19 cellular contexts compared by ENCODE assay signal in the genomic region with DNA sequence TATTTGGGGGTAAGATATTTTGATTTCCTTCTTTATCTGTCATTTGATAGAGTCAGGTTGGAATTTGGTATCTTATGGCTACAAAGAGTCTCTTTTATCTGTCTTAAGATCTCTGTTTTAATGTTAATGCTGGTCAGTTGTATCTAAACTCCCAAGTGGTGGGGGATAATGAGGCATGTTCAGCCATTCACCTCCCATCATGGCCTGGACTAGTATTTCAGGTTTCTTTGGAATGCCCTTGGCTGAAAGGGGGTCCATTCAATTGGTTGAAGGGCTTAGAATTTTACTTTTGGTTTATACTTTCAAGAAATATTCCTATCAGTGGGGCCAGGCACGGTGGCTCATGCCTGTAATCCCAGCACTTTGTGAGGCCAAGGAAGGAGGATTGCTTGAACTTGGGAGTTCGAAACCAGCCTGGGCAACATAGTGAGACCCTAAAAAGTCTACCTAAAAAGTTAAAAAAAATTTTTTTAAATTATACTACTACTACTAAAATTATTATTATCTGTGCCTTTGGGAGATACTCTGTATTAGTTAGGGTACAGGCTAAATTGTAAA. TPM values are rescaled to one million over a fixed set of nuclear protein-coding genes. Genes with fewer than 3 reads are reported as not detected.
DNase-seq lines count a peak whose midpoint lies in the region; ATAC-seq, FAIRE-seq and TF ChIP-seq lines count a peak whose summit lies in the region.
"Had no signal": no experiment of that assay in that cellular context is flagged by ENCODE, and none has a peak within 500 bp of the region (broad histone marks: within the 10 kb centered on the region; RNA-seq: fewer than 3 reads in every experiment).

No MANE protein-coding gene starts in this region.

- dilution Hi-C loops in endothelial cell of umbilical vein (cut with MboI; ENCODE audit: extremely low pct_ligation_motif_present, low sequenced_read_pairs) = no loop called here

- no peak overlapping the region for H2AFZ ChIP-seq in endothelial cell of umbilical vein (ENCODE audit: low read depth, low read length)

- BruUV-seq in endothelial cell of umbilical vein (replicated peaks; lab: Mats Ljungman, UMichigan) = no TSS peak

- TF ChIP-seq POLR2A in endothelial cell of umbilical vein (IDR thresholded peaks at IDR 0.05; ENCODE audit: low read depth, low read length) (no peak), gastrocnemius medialis (IDR thresholded peaks at IDR 0.05) (no peak)

- peaks cover 16% of the 10 kb centered on the region for H3K79me2 ChIP-seq in endothelial cell of umbilical vein (ENCODE audit: control insufficient read depth, insufficient read depth, low read length)

- peak overlapping the region; percentile 15 to 52 for H3K4me3 Mint-ChIP-seq in activated T-cell treated with anti-CD3 and anti-CD28 coated beads, Interleukin-2, amount 50 U/mL, for 72 hours
- H3K4me3 Mint-ChIP-seq in activated CD4-positive, alpha-beta memory T cell treated with anti-CD3 and anti-CD28 coated beads for 36 hours = no peak overlapping the region

- CTCF ChIA-PET in activated CD4-positive, alpha-beta memory T cell treated with anti-CD3 and anti-CD28 coated beads for 36 hours (lab: Charles Lee) = interaction anchor here (0.6 kb wide), 1 partner anchor 18 kb away, joined by 6 read pairs; no protein-coding TSS in a partner anchor
- CTCF ChIA-PET in endothelial cell of umbilical vein (lab: Charles Lee) = interaction anchor here (1.1 to 1.6 kb wide), 2 partner anchors 20 to 54 kb away, joined by 3 to 5 read pairs; no protein-coding TSS in a partner anchor

- H3K4me1 Mint-ChIP-seq in activated T-cell treated with anti-CD3 and anti-CD28 coated beads, Interleukin-2, amount 50 U/mL, for 72 hours (ENCODE audit: low read depth) = peaks cover 66% of the 10 kb centered on the region
- H3K4me1 Mint-ChIP-seq in activated CD4-positive, alpha-beta memory T cell treated with anti-CD3 and anti-CD28 coated beads for 36 hours (ENCODE audit: low read depth) = peaks cover 59% of the 10 kb centered on the region

- in situ Hi-C loops in gastrocnemius medialis (cut with MboI; ENCODE audit: low sequenced_read_pairs in 4 of 4) = no loop called here

- TF ChIP-seq CTCF in endothelial cell of umbilical vein (IDR thresholded peaks at IDR 0.05; ENCODE audit: extremely low read depth in 1 of 2, insufficient read depth in 1 of 2, low read depth in 1 of 2, low read length in 2 of 2) (no peak), gastrocnemius medialis (IDR thresholded peaks at IDR 0.05 in 4 of 5, conservative IDR thresholded peaks at IDR 0.05 in 1 of 5) (no peak)

- no peak for DNase-seq in activated T-cell treated with anti-CD3 and anti-CD28 coated beads, Interleukin-2, amount 50 U/mL, for 72 hours
- DNase-seq in activated T-cell treated with anti-CD3 and anti-CD28 coated beads, Interleukin-2, amount 50 U/mL, for 1 hour = no peak
- DNase-seq in activated CD4-positive, alpha-beta memory T cell treated with anti-CD3 and anti-CD28 coated beads for 36 hours = no peak
- no peak for DNase-seq in endothelial cell of umbilical vein (ENCODE audit: low read depth, low spot score)
- no peak for DNase-seq in gastrocnemius medialis
- DNase-seq in Ammon's horn (ENCODE audit: low spot score) = no peak
- DNase-seq in AG08396 (ENCODE audit: low spot score) = no peak
- DNase-seq: activated CD4-positive, CD25-positive, alpha-beta regulatory T cell treated with anti-CD3 and anti-CD28 coated beads, Interleukin-2, amount 50 U/mL, for 72 hours; EL; MM.1S; NCI-H2029; NCI-H526; occipital lobe; SHP77 treated with DMSO at 0.1 percent for 48 hours; stimulated activated CD4-positive, alpha-beta T cell treated with anti-CD3 and anti-CD28 coated beads, Interleukin-2, amount 100 ng/mL, for 24 hours; substantia nigra had no signal

- peaks cover 4 to 5% of the 10 kb centered on the region in 2 donors for H3K9me3 Mint-ChIP-seq in activated T-cell treated with anti-CD3 and anti-CD28 coated beads, Interleukin-2, amount 50 U/mL, for 72 hours
- peaks cover 7% of the 10 kb centered on the region for H3K9me3 Mint-ChIP-seq in activated CD4-positive, alpha-beta memory T cell treated with anti-CD3 and anti-CD28 coated beads for 36 hours

- H3K4me1 ChIP-seq in endothelial cell of umbilical vein (ENCODE audit: control insufficient read depth, extremely low read depth, insufficient read depth, low read length) (peaks cover 26% of the 10 kb centered on the region), gastrocnemius medialis (peaks cover 60 to 67% of the 10 kb centered on the region in 2 donors)

- POLR2A ChIA-PET in activated CD4-positive, alpha-beta memory T cell treated with anti-CD3 and anti-CD28 coated beads for 36 hours (lab: Charles Lee) = interaction anchor here (6.2 kb wide), 1 partner anchor 56 kb away, joined by 116 read pairs; the partner anchor contains the start of gene RPS6KA5
- POLR2A ChIA-PET in endothelial cell of umbilical vein (lab: Charles Lee) = no interaction called here

- no peak overlapping the region for H3K4me3 ChIP-seq in endothelial cell of umbilical vein (replicated peaks in 1 of 3; ENCODE audit: insufficient read depth in 1 of 3, low read depth in 1 of 3, low read length in 3 of 3)
- H3K4me3 ChIP-seq in gastrocnemius medialis = no peak overlapping the region
- H3K4me3 ChIP-seq: cardiac muscle cell had no signal

- no peaks in the 10 kb centered on the region for H4K20me1 ChIP-seq in endothelial cell of umbilical vein (replicated peaks; ENCODE audit: control insufficient read depth, extremely low read depth, insufficient read depth, low read length)

- H3K36me3 ChIP-seq in endothelial cell of umbilical vein (ENCODE audit: control insufficient read depth in 2 of 2, extremely low read depth in 1 of 2, insufficient read depth in 2 of 2, low read length in 2 of 2) (peaks cover 0 to 6% of the 10 kb centered on the region in 2 experiments), gastrocnemius medialis (no peaks in the 10 kb centered on the region)
- H3K36me3 ChIP-seq: cardiac muscle cell had no signal

- no peak for FAIRE-seq in endothelial cell of umbilical vein (lab: Jason Lieb, UNC)

- no peaks in the 10 kb centered on the region for H3K27me3 ChIP-seq in endothelial cell of umbilical vein (ENCODE audit: control insufficient read depth in 2 of 2, insufficient read depth in 2 of 2, low read length in 2 of 2)
- H3K27me3 ChIP-seq in gastrocnemius medialis = no peaks in the 10 kb centered on the region
- H3K27me3 ChIP-seq: cardiac muscle cell had no signal

- no peak overlapping the region for H3K27ac ChIP-seq in endothelial cell of umbilical vein (ENCODE audit: insufficient read depth, low read depth, low read length)
- peak overlapping the region; percentile 97 to 100 (median 100) for H3K27ac ChIP-seq in gastrocnemius medialis
- H3K27ac ChIP-seq: cardiac muscle cell had no signal

- no peak overlapping the region for H3K4me2 ChIP-seq in endothelial cell of umbilical vein (ENCODE audit: insufficient read depth, low read length)

- ATAC-seq in activated T-cell treated with anti-CD3 and anti-CD28 coated beads, Interleukin-2, amount 50 U/mL, for 72 hours (replicated peaks in 1 of 2) = no peak
- no peak for ATAC-seq in gastrocnemius medialis
- no peak for ATAC-seq in HG03135 (IDR thresholded peaks at IDR 0.05; ENCODE audit: unreplicated experiment)
- ATAC-seq: sciatic nerve had no signal

- intact Hi-C loops in activated CD4-positive, alpha-beta memory T cell treated with anti-CD3 and anti-CD28 coated beads for 36 hours (cut with micrococcal nuclease) = loop anchor here (5.0 kb wide), 1 partner anchor 299 kb away; the partner anchor contains the start of gene CCDC88C
- intact Hi-C loops in endothelial cell of umbilical vein (cut with micrococcal nuclease) = no loop called here
- intact Hi-C loops in gastrocnemius medialis (cut with DNase I; ENCODE audit: low total_unique reads) = no loop called here

- peak overlapping the region; percentile 69 for H3K27ac Mint-ChIP-seq in activated T-cell treated with anti-CD3 and anti-CD28 coated beads, Interleukin-2, amount 50 U/mL, for 72 hours
- H3K27ac Mint-ChIP-seq in activated CD4-positive, alpha-beta memory T cell treated with anti-CD3 and anti-CD28 coated beads for 36 hours = peak overlapping the region; percentile 68

- H3K27me3 Mint-ChIP-seq in activated T-cell treated with anti-CD3 and anti-CD28 coated beads, Interleukin-2, amount 50 U/mL, for 72 hours (ENCODE audit: low read depth) = no peaks in the 10 kb centered on the region
- no peaks in the 10 kb centered on the region for H3K27me3 Mint-ChIP-seq in activated CD4-positive, alpha-beta memory T cell treated with anti-CD3 and anti-CD28 coated beads for 36 hours

- no peaks in the 10 kb centered on the region for H3K9me3 ChIP-seq in endothelial cell of umbilical vein (replicated peaks; ENCODE audit: control insufficient read depth, insufficient read depth, low read length)
- H3K9me3 ChIP-seq in gastrocnemius medialis = no peaks in the 10 kb centered on the region

- no peak overlapping the region for H3K9ac ChIP-seq in endothelial cell of umbilical vein (replicated peaks; ENCODE audit: extremely low read depth, insufficient read depth, low read length)

- peaks cover 26 to 35% of the 10 kb centered on the region in 2 donors for H3K36me3 Mint-ChIP-seq in activated T-cell treated with anti-CD3 and anti-CD28 coated beads, Interleukin-2, amount 50 U/mL, for 72 hours (ENCODE audit: insufficient read depth in 2 of 2)
- H3K36me3 Mint-ChIP-seq in activated CD4-positive, alpha-beta memory T cell treated with anti-CD3 and anti-CD28 coated beads for 36 hours = peaks cover 44% of the 10 kb centered on the region

- H3K9me1 ChIP-seq in endothelial cell of umbilical vein (replicated peaks; ENCODE audit: control insufficient read depth, extremely low read depth, insufficient read depth, low read length) = no peaks in the 10 kb centered on the region

RNA-seq across cellular contexts. Expression of gene DGLUCY, which starts 4.7 kb away (rescaled TPM):
- 10 to 100 TPM; 70.5 to 90.5 TPM for total RNA-seq in activated T-cell treated with anti-CD3 and anti-CD28 coated beads, Interleukin-2, amount 50 U/mL, for 72 hours
- 10 to 100 TPM; 54.3 to 58.1 TPM for total RNA-seq in activated CD4-positive, alpha-beta memory T cell treated with anti-CD3 and anti-CD28 coated beads for 36 hours
- 52.4 and 65.6 TPM in 2 replicates for total RNA-seq in endothelial cell of umbilical vein
- 40.0 and 40.9 TPM in 2 replicates for polyA plus RNA-seq in endothelial cell of umbilical vein
- polyA plus RNA-seq in endothelial cell of umbilical vein (2011; cell fraction: cytosol; rRNA removed) = 31.5 and 40.3 TPM in 2 replicates
- polyA plus RNA-seq in endothelial cell of umbilical vein (2011; cell fraction: nucleus; rRNA removed) = 137 and 150 TPM in 2 replicates
- 44.5 and 47.3 TPM in 2 replicates for polyA plus RNA-seq in endothelial cell of umbilical vein (2012)
- 86.1 and 98.5 TPM in 2 replicates for polyA minus RNA-seq in endothelial cell of umbilical vein
- 1.5 TPM for polyA minus RNA-seq in endothelial cell of umbilical vein (2011; cell fraction: cytosol; rRNA and poly(A)+ RNA removed)
- 79.7 and 109 TPM in 2 replicates for polyA minus RNA-seq in endothelial cell of umbilical vein (2011; cell fraction: nucleus; rRNA and poly(A)+ RNA removed)
- 10 to 100 TPM; 29.3 to 93.7 (median 67.8) TPM for total RNA-seq in gastrocnemius medialis

RNA-seq across cellular contexts. Expression of gene RPS6KA5, which starts 58.1 kb away (rescaled TPM):
- total RNA-seq in activated T-cell treated with anti-CD3 and anti-CD28 coated beads, Interleukin-2, amount 50 U/mL, for 72 hours = 10 to 100 TPM; 18.5 to 30.3 TPM
- 10 to 100 TPM; 18.8 to 19.3 TPM for total RNA-seq in activated CD4-positive, alpha-beta memory T cell treated with anti-CD3 and anti-CD28 coated beads for 36 hours
- total RNA-seq in endothelial cell of umbilical vein (5.4 and 8.8 TPM in 2 replicates), gastrocnemius medialis (10 to 100 TPM in 2 of 4 donors, 1 to 10 TPM in 2; 5.8 to 18.4 (median 9.8) TPM)
- polyA plus RNA-seq in endothelial cell of umbilical vein = 2.6 and 2.9 TPM in 2 replicates
- 3.0 and 3.3 TPM in 2 replicates for polyA plus RNA-seq in endothelial cell of umbilical vein (2011; cell fraction: cytosol; rRNA removed)
- polyA plus RNA-seq in endothelial cell of umbilical vein (2011; cell fraction: nucleus; rRNA removed) = 7.9 and 8.5 TPM in 2 replicates
- polyA plus RNA-seq in endothelial cell of umbilical vein (2012) = 3.6 and 4.2 TPM in 2 replicates
- 6.9 TPM in 2 replicates for polyA minus RNA-seq in endothelial cell of umbilical vein
- 7.1 TPM for polyA minus RNA-seq in endothelial cell of umbilical vein (2011; cell fraction: cytosol; rRNA and poly(A)+ RNA removed)
- 12.5 and 15.5 TPM in 2 replicates for polyA minus RNA-seq in endothelial cell of umbilical vein (2011; cell fraction: nucleus; rRNA and poly(A)+ RNA removed)
